In the genomic region with DNA sequence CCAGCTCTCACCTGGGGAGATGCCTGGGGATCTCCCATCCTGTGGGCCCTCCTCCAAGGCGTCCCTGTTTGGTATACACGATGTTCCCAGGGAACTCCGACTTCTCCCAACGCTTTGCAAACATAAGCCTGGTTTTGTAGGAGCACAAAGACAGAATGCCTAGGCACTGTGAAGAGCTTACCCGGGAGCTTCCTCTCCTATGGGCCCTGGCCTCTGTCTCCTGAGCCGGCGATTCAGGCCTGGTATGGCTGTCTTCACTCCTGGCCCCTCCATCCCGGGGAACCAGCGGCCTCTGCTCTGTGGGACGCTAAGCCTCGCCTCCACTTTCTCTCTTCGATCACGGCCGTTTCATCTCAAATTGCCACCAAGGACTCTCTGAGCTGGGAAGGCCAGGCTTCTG, we compare ENCODE assay signal across 1 cellular context.
TF ChIP-seq lines count a peak whose summit lies in the region.

No MANE protein-coding gene starts in this region.

TF ChIP-seq in HepG2, 621 proteins besides CTCF, POLR2A, EP300 and RAD21 (continued from another document):
- TF ChIP-seq, protein P1, sequence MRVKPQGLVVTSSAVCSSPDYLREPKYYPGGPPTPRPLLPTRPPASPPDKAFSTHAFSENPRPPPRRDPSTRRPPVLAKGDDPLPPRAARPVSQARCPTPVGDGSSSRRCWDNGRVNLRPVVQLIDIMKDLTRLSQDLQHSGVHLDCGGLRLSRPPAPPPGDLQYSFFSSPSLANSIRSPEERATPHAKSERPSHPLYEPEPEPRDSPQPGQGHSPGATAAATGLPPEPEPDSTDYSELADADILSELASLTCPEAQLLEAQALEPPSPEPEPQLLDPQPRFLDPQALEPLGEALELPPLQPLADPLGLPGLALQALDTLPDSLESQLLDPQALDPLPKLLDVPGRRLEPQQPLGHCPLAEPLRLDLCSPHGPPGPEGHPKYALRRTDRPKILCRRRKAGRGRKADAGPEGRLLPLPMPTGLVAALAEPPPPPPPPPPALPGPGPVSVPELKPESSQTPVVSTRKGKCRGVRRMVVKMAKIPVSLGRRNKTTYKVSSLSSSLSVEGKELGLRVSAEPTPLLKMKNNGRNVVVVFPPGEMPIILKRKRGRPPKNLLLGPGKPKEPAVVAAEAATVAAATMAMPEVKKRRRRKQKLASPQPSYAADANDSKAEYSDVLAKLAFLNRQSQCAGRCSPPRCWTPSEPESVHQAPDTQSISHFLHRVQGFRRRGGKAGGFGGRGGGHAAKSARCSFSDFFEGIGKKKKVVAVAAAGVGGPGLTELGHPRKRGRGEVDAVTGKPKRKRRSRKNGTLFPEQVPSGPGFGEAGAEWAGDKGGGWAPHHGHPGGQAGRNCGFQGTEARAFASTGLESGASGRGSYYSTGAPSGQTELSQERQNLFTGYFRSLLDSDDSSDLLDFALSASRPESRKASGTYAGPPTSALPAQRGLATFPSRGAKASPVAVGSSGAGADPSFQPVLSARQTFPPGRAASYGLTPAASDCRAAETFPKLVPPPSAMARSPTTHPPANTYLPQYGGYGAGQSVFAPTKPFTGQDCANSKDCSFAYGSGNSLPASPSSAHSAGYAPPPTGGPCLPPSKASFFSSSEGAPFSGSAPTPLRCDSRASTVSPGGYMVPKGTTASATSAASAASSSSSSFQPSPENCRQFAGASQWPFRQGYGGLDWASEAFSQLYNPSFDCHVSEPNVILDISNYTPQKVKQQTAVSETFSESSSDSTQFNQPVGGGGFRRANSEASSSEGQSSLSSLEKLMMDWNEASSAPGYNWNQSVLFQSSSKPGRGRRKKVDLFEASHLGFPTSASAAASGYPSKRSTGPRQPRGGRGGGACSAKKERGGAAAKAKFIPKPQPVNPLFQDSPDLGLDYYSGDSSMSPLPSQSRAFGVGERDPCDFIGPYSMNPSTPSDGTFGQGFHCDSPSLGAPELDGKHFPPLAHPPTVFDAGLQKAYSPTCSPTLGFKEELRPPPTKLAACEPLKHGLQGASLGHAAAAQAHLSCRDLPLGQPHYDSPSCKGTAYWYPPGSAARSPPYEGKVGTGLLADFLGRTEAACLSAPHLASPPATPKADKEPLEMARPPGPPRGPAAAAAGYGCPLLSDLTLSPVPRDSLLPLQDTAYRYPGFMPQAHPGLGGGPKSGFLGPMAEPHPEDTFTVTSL (CRISPR knock-in tag; IDR thresholded peaks at IDR 0.05; ENCODE audit: borderline replicate concordance) = no peak
- TF ChIP-seq FOSL1 (CRISPR knock-in tag; IDR thresholded peaks at IDR 0.05; ENCODE audit: borderline replicate concordance) (no peak), ZNF383 (CRISPR knock-in tag; IDR thresholded peaks at IDR 0.05; ENCODE audit: borderline replicate concordance) (no peak), ARHGAP35 (CRISPR knock-in tag; IDR thresholded peaks at IDR 0.05; ENCODE audit: borderline replicate concordance) (no peak), ZUFSP (CRISPR knock-in tag; IDR thresholded peaks at IDR 0.05; ENCODE audit: borderline replicate concordance) (no peak)
